ENCODE assay signal across 8 cellular contexts in the genomic region with DNA sequence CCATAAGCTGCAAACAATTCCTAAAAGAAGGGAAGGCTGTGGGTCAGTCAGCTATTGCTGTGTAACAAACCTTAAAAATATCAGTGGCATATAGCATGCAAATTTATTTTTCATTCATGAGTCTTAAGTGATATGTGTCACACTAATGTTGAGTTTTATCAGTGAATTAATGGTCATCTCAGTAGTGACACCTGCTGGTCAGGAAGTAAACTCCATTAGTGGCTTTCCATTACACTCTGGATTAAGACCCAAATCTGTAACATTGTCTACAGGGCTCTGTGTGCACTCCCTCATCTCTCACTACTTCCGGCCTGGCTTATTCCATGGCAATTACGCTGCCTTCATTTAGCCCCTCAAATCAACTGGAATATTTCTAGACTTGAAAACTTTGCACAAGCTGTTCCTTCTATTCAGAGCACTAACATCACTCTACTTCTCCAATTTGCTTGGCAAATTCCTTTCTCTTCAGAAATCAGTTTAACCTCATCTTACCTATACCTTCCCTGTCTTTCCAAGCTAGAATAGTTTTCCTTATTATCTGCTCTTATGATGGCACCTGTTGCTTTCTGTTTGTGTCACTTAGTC.
A peak's percentile ranks its signal among the peaks of the same experiment; 100 is the strongest.
DNase-seq lines count a peak whose midpoint lies in the region; ATAC-seq and TF ChIP-seq lines count a peak whose summit lies in the region.

No MANE protein-coding gene starts in this region.

- DNase-seq in SK-N-DZ (ENCODE audit: low spot score), result peak; percentile 16
- peak; percentile 20 for DNase-seq in globus pallidus (ENCODE audit: low spot score)
- DNase-seq in stomach, result no peak
- DNase-seq in stimulated activated naive CD4-positive, alpha-beta T cell treated with Interleukin-2 at 50 U/mL for 16 hours (lab: John Stamatoyannopoulos, UW), result no peak
- no peak for DNase-seq in NCI-H345 treated with DMSO at 0.1 percent for 48 hours (lab: John Stamatoyannopoulos, UW; ENCODE audit: unreplicated experiment)

- intact Hi-C loops in stomach (cut with DNase I; ENCODE audit: low total_unique reads), result no loop called here

- ATAC-seq in GM18517 (IDR thresholded peaks at IDR 0.05; ENCODE audit: unreplicated experiment) (peak; percentile 67), HG03342 (IDR thresholded peaks at IDR 0.05; ENCODE audit: unreplicated experiment) (peak; percentile 85)

- no peaks in the 10 kb centered on the region for H3K4me1 ChIP-seq in stomach

- H3K27me3 ChIP-seq in stomach, result no peaks in the 10 kb centered on the region

- no peak for TF ChIP-seq EP300 in stomach (IDR thresholded peaks at IDR 0.05)

- TF ChIP-seq CTCF in C4-2B (conservative IDR thresholded peaks at IDR 0.05), result peak; percentile 68
- peak in 4 of 7 experiments; percentile 17 to 56 (median 48) for TF ChIP-seq CTCF in stomach (IDR thresholded peaks at IDR 0.05)

- no peak overlapping the region for H3K27ac ChIP-seq in C4-2B
- no peak overlapping the region for H3K27ac ChIP-seq in stomach

- no peaks in the 10 kb centered on the region for H3K9me3 ChIP-seq in stomach

- WGBS in stomach, 5 donors, result 48 to 66% (median 53%) methylated on average over 2 of the region's 2 CpGs

- H3K4me3 ChIP-seq in stomach, result no peak overlapping the region

- no peak for TF ChIP-seq POLR2A in stomach (IDR thresholded peaks at IDR 0.05)

- H3K36me3 ChIP-seq in stomach, result no peaks in the 10 kb centered on the region

Comparison
In these comparisons a context has a peak if more than half of its experiments do, and no peak if none do; other contexts are left out.
1. DNase-seq: peak in SK-N-DZ (single experiment) and globus pallidus (single experiment); none in stomach (single experiment), stimulated activated naive CD4-positive, alpha-beta T cell treated with Interleukin-2 at 50 U/mL for 16 hours (single experiment) and NCI-H345 treated with DMSO at 0.1 percent for 48 hours (single experiment).